In genomic region chr1:23825076-23825761, GRCh38 we compare ENCODE assay signal across 8 cellular contexts. TPM values are rescaled to one million over a fixed set of nuclear protein-coding genes. Genes with fewer than 3 reads are reported as not detected.
A peak's percentile ranks its signal among the peaks of the same experiment; 100 is the strongest.
DNase-seq lines count a peak whose midpoint lies in the region; ATAC-seq and TF ChIP-seq lines count a peak whose summit lies in the region.

Gene HMGCL (minus strand): TSS chr1:23825429. CDS start chr1:23825415, 14 bp downstream.

- H3K4me3 Mint-ChIP-seq in HFFc6 = peak within 1 kb of the TSS; percentile 100

- H3K27me3 ChIP-seq in heart left ventricle (no peaks in the 10 kb centered on the region), transverse colon (no peaks in the 10 kb centered on the region)

- intact Hi-C loops in heart left ventricle (cut with DNase I) (loop anchor here in 3 of 10 donors (5.0 to 10.0 kb wide), 2 partner anchors 42 to 50 kb away; partner anchors contain the start of genes FUCA1 (in 2 of the 3) and PITHD1 (in 1 of the 3)), transverse colon (cut with DNase I; ENCODE audit: low total_unique reads) (no loop called here)

- ATAC-seq in heart left ventricle = peak; percentile 96 to 100 (median 99)

- TF ChIP-seq EP300 in transverse colon (IDR thresholded peaks at IDR 0.05; ENCODE audit: low read depth) = no peak

- TF ChIP-seq CTCF in HFFc6 (IDR thresholded peaks at IDR 0.05) (no peak), heart left ventricle (IDR thresholded peaks at IDR 0.05) (peak in 1 of 12 donors; percentile 7), transverse colon (IDR thresholded peaks at IDR 0.05) (no peak)

- peaks cover 17% of the 10 kb centered on the region for H3K4me1 Mint-ChIP-seq in HFFc6 (ENCODE audit: low read depth)

- peak within 1 kb of the TSS; percentile 57 for H3K27ac ChIP-seq in adipose tissue (ENCODE audit: low read depth, low read length)
- H3K27ac ChIP-seq in heart left ventricle = peak within 1 kb of the TSS; percentile 89 to 98 (median 96)
- peak within 1 kb of the TSS; percentile 90 to 96 (median 93) for H3K27ac ChIP-seq in transverse colon

- DNase-seq in GM03348 (ENCODE audit: low spot score) = peak; percentile 96
- peak; percentile 80 for DNase-seq in HFFc6
- peak; percentile 86 for DNase-seq in NCI-H146 (lab: John Stamatoyannopoulos, UW)
- DNase-seq in T-helper 1 cell = peak; percentile 75 to 90 (median 85)
- peak; percentile 93 to 95 (median 93) for DNase-seq in heart left ventricle
- peak; percentile 86 for DNase-seq in pons (ENCODE audit: low spot score)
- DNase-seq in transverse colon = peak; percentile 93

- in situ Hi-C loops in transverse colon (cut with MboI; ENCODE audit: low pct_ligation_motif_present in 1 of 4, low pct_unique_long_range_greater_than_20kb in 1 of 4, low sequenced_read_pairs in 3 of 4) = no loop called here

- H3K4me1 ChIP-seq in heart left ventricle (peaks cover 0 to 18% (median 10%) of the 10 kb centered on the region in 12 donors), transverse colon (peaks cover 0 to 14% (median 7%) of the 10 kb centered on the region in 4 donors)

- H3K27me3 Mint-ChIP-seq in HFFc6 (ENCODE audit: insufficient read depth) = no peaks in the 10 kb centered on the region

- H3K27ac Mint-ChIP-seq in HFFc6 = peak within 1 kb of the TSS; percentile 96

- no peaks in the 10 kb centered on the region for H3K9me3 Mint-ChIP-seq in HFFc6

- H3K36me3 ChIP-seq in heart left ventricle (peaks cover 0 to 2% (median 0%) of the 10 kb centered on the region in 9 donors), transverse colon (no peaks in the 10 kb centered on the region)

- H3K36me3 Mint-ChIP-seq in HFFc6 (ENCODE audit: low read depth) = no peaks in the 10 kb centered on the region; the same call in 1 of the 2 replicates

- peak within 1 kb of the TSS; percentile 74 to 100 (median 97) for H3K4me3 ChIP-seq in heart left ventricle
- H3K4me3 ChIP-seq in transverse colon = peak within 1 kb of the TSS; percentile 89 to 100 (median 90)

- TF ChIP-seq POLR2A in heart left ventricle (IDR thresholded peaks at IDR 0.05) = peak in 1 of 2 donors; percentile 85
- peak; percentile 91 for TF ChIP-seq POLR2A in transverse colon (IDR thresholded peaks at IDR 0.05)

- H3K9me3 ChIP-seq in heart left ventricle (no peaks in the 10 kb centered on the region), transverse colon (no peaks in the 10 kb centered on the region)

- WGBS in adipose tissue, 3 donors = 0 to 1% (median 0%) methylated on average over 41 to 42 of the region's 42 CpGs
- 0 to 2% (median 1%) methylated on average over 23 to 42 of the region's 42 CpGs for WGBS in heart left ventricle, 4 donors
- 0% methylated on average over 6 of the region's 42 CpGs; no CpG with 5 or more reads in 1 of the 2 donors for WGBS in transverse colon (ENCODE audit: low coverage in 1 of 2), 2 donors

RNA-seq across cellular contexts. Expression of gene HMGCL, which starts in this region (rescaled TPM):
- 10 to 100 TPM; 20.2 to 22.9 (median 21.7) TPM for total RNA-seq in HFFc6 (2021; fragmentation: NEBNext Ultra II Directional; extraction: Animal tissue kit (Norgen Biotek cat#: 25700))
- polyA plus RNA-seq in adipose tissue (10 to 100 TPM; 27.3 to 40.5 (median 38.9) TPM), heart left ventricle (10 to 100 TPM; 24.3 to 27.8 TPM)
- total RNA-seq in heart left ventricle (10 to 100 TPM; 22.0 to 44.3 (median 41.1) TPM), transverse colon (10 to 100 TPM; 59.8 to 83.4 (median 60.7) TPM)

Comparison
In these comparisons a context has a peak if more than half of its experiments do, and no peak if none do; other contexts are left out.
1. Peak in every context shown above with its lines: DNase-seq, ATAC-seq, H3K4me3 ChIP-seq and H3K27ac ChIP-seq.